Comparison of ENCODE assay signal across 8 cellular contexts in the genomic region with DNA sequence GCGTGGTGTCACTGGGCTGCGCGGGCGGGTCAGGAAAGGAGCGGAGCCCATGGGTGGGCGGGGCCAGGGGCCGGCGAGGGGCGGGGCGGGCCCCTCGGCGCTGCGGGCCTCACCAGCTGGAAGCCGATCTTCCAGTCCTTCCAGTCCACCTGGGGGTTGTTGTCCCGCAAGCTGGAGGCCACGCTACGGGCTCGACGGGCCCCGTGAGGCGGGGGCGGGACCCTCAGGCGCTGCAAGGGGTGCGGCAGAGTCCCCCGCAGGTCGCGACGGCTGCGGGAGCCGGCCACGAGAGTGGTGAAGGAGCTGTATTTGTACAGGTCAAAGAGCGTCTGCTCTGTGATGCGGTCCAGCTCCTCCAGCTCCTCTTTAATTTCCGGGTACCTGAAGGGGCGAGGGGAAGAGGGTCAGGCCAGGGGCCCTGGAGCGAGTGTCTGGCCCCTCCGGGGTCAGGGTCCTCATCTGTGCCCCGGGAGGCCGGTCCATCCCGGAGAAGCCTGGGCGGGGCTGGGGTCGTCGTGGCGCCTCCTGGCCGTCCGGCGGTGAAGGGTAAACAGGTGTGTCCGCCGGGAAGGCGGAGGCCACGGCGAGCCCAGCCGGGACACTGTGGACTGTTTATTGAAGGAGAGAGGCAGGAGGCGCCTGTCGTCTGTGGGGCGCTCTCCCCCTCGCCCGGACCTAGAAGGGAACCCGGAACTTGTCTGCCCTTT. TPM values are rescaled to one million over a fixed set of nuclear protein-coding genes. Genes with fewer than 3 reads are reported as not detected.
DNase-seq lines count a peak whose midpoint lies in the region; ATAC-seq and TF ChIP-seq lines count a peak whose summit lies in the region.

No MANE protein-coding gene starts in this region.

- H3K27me3 Mint-ChIP-seq in activated B cell treated with CpG ODN at 0.5 μM for 24 hours, result peaks cover 33% of the 10 kb centered on the region

- peaks cover 6% of the 10 kb centered on the region for H3K9me3 Mint-ChIP-seq in activated B cell treated with CpG ODN at 0.5 μM for 24 hours

- DNase-seq in AG09309 (ENCODE audit: low read depth) (no peak), activated B cell treated with CpG ODN at 0.5 μM for 24 hours (peak; percentile 33), cardiac fibroblast (ENCODE audit: low read depth in 2 of 2) (peak; percentile 50 to 71), left colon (peak; percentile 87 to 90), NK-92 (lab: John Stamatoyannopoulos, UW; ENCODE audit: unreplicated experiment) (no peak)
- peak; percentile 65 to 74 for DNase-seq in stimulated activated CD4-positive, alpha-beta T cell treated with anti-CD3 and anti-CD28 coated beads, Interleukin-4, amount 100 ng/mL, for 4 hours

- H3K4me3 ChIP-seq in AG09309 (ENCODE audit: control insufficient read depth, low read depth, low read length) (peak overlapping the region; percentile 62), cardiac fibroblast (replicated peaks in 1 of 2; ENCODE audit: low read depth in 2 of 2, low read length in 2 of 2) (peak overlapping the region; percentile 36 to 52)

- peak overlapping the region; percentile 63 for H3K4me3 Mint-ChIP-seq in activated B cell treated with CpG ODN at 0.5 μM for 24 hours

- no peaks in the 10 kb centered on the region for H3K36me3 Mint-ChIP-seq in activated B cell treated with CpG ODN at 0.5 μM for 24 hours (ENCODE audit: low read depth)

- CTCF ChIA-PET in activated B cell treated with CpG ODN at 0.5 μM for 24 hours (lab: Charles Lee), result interaction anchor here (0.6 kb wide), 1 partner anchor 167 kb away, joined by 3 read pairs; no protein-coding TSS in a partner anchor

- no peak overlapping the region for H3K27ac Mint-ChIP-seq in activated B cell treated with CpG ODN at 0.5 μM for 24 hours

- no peak for TF ChIP-seq CTCF in AG09309 (IDR thresholded peaks at IDR 0.05; ENCODE audit: control insufficient read depth, insufficient read depth, low read depth, low read length, missing control alignments)
- no peak for TF ChIP-seq CTCF in activated B cell treated with CpG ODN at 0.5 μM for 24 hours (IDR thresholded peaks at IDR 0.05)
- TF ChIP-seq CTCF in cardiac fibroblast (IDR thresholded peaks at IDR 0.05; ENCODE audit: low read depth, low read length), result no peak

- ATAC-seq in HG02610 (IDR thresholded peaks at IDR 0.05; ENCODE audit: unreplicated experiment) (peak; percentile 53), activated B cell treated with CpG ODN at 0.5 μM for 24 hours (ENCODE audit: low read depth) (peak; percentile 75), left colon (peak; percentile 64), GM18909 (IDR thresholded peaks at IDR 0.05; ENCODE audit: poor library complexity, unreplicated experiment) (no peak)

- intact Hi-C loops in activated B cell treated with CpG ODN at 0.5 μM for 24 hours (cut with micrococcal nuclease), result no loop called here
- intact Hi-C loops in left colon (cut with DNase I, micrococcal nuclease), result no loop called here

- peaks cover 14% of the 10 kb centered on the region for H3K4me1 Mint-ChIP-seq in activated B cell treated with CpG ODN at 0.5 μM for 24 hours

- POLR2A ChIA-PET in activated B cell treated with CpG ODN at 0.5 μM for 24 hours (lab: Charles Lee), result interaction anchor here (1.0 kb wide), 1 partner anchor 33 kb away, joined by 3 read pairs; no protein-coding TSS in a partner anchor

RNA-seq across cellular contexts. Expression of a gene that starts 11.9 kb away (rescaled TPM):
- total RNA-seq in activated B cell treated with CpG ODN at 0.5 μM for 24 hours (not detected in 2 replicates), left colon (100 to 1,000 TPM; 289 to 459 TPM)

RNA-seq across cellular contexts. Expression of a gene that starts 20.5 kb away (rescaled TPM):
- total RNA-seq in activated B cell treated with CpG ODN at 0.5 μM for 24 hours (0.33 TPM in 1 of 2 replicates, not detected in the other), left colon (100 to 1,000 TPM; 120 to 129 TPM)

RNA-seq across cellular contexts. Expression of a gene that starts 21.6 kb away (rescaled TPM):
- total RNA-seq in activated B cell treated with CpG ODN at 0.5 μM for 24 hours (0.37 TPM in 1 of 2 replicates, not detected in the other), left colon (100 to 1,000 TPM; 140 to 170 TPM)

RNA-seq across cellular contexts. Expression of a gene that starts 53.0 kb away (rescaled TPM):
- total RNA-seq in activated B cell treated with CpG ODN at 0.5 μM for 24 hours (not detected in 2 replicates), left colon (100 to 1,000 TPM; 140 to 147 TPM)

Comparison
In these comparisons a context has a peak if more than half of its experiments do, and no peak if none do; other contexts are left out.
1. DNase-seq: peak in activated B cell treated with CpG ODN at 0.5 μM for 24 hours (single experiment), cardiac fibroblast (2 of 2), left colon (2 of 2) and stimulated activated CD4-positive, alpha-beta T cell treated with anti-CD3 and anti-CD28 coated beads, Interleukin-4, amount 100 ng/mL, for 4 hours (2 of 2); none in AG09309 (single experiment) and NK-92 (single experiment).
2. RNA of a gene that starts 11.9 kb away (total RNA-seq): 289 to 459 TPM in left colon; not detected in activated B cell treated with CpG ODN at 0.5 μM for 24 hours; every median in the first group is over 100 times any median in the second.
3. RNA of a gene that starts 20.5 kb away (total RNA-seq): 120 to 129 TPM in left colon; 0.33 TPM in activated B cell treated with CpG ODN at 0.5 μM for 24 hours; every median in the first group is over 10 times any median in the second.
4. RNA of a gene that starts 21.6 kb away (total RNA-seq): 140 to 170 TPM in left colon; 0.37 TPM in activated B cell treated with CpG ODN at 0.5 μM for 24 hours; every median in the first group is over 100 times any median in the second.